ENCODE assay signal across 20 cellular contexts in the genomic region with DNA sequence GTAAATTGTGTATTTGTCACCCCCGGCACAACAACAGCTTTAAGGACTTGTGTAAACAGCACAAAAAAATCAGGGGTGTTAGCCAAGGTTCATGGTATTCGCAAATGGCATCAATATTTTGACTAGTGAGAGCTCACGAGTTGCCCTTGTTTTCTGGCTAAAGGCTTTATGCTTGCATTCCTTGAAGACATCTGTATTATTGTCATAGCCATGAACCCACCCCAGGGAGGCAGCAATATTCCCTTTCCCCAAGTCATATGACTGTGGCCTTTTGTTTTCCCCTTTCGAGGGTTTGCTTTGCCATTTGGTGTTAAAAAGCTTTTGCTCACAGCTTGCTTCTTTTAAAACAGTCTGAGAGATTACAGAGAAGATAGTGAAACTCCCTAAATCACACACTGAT.
DNase-seq lines count a peak whose midpoint lies in the region; ATAC-seq and TF ChIP-seq lines count a peak whose summit lies in the region.
"Had no signal": no experiment of that assay in that cellular context is flagged by ENCODE, and none has a peak within 500 bp of the region (broad histone marks: within the 10 kb centered on the region; RNA-seq: fewer than 3 reads in every experiment).

No MANE protein-coding gene starts in this region.

- no peaks in the 10 kb centered on the region for H3K79me1 ChIP-seq in IMR-90 (ENCODE audit: low read depth in 1 of 2, low read length in 2 of 2)

- H3K27me3 ChIP-seq in IMR-90 (ENCODE audit: control insufficient read depth, insufficient read depth, low read length) (no peaks in the 10 kb centered on the region), esophagus muscularis mucosa (peaks cover 0 to 12% (median 0%) of the 10 kb centered on the region in 4 donors), neural progenitor cell (no peaks in the 10 kb centered on the region)

- peaks cover 3% of the 10 kb centered on the region for H3K27me3 Mint-ChIP-seq in neural progenitor cell (ENCODE audit: insufficient read depth, low read depth)
- H3K27me3 Mint-ChIP-seq in activated T-cell treated with anti-CD3 and anti-CD28 coated beads, Interleukin-2, amount 50 U/mL, for 4 hours (ENCODE audit: low read depth) = peaks cover 4% of the 10 kb centered on the region

- H3K56ac ChIP-seq in IMR-90 (ENCODE audit: extremely low read depth, insufficient read depth, low read length) = no peak overlapping the region

- H3K4me1 ChIP-seq in IMR-90 (ENCODE audit: control insufficient read depth, insufficient read depth, low read length) (no peaks in the 10 kb centered on the region; the same call in 1 of the 2 replicates), esophagus muscularis mucosa (peaks cover 0 to 5% (median 0%) of the 10 kb centered on the region in 4 donors), neural progenitor cell (peaks cover 13% of the 10 kb centered on the region)
- H3K4me1 ChIP-seq: lower lobe of right lung had no signal

- H3K9ac ChIP-seq in IMR-90 (ENCODE audit: low read depth, low read length) (no peak overlapping the region), neural progenitor cell (no peak overlapping the region)

- no peaks in the 10 kb centered on the region for H4K20me1 ChIP-seq in IMR-90 (ENCODE audit: insufficient read depth, low read length)
- H4K20me1 ChIP-seq in neural progenitor cell (ENCODE audit: low read depth) = no peaks in the 10 kb centered on the region

- H3K36me3 ChIP-seq in IMR-90 (ENCODE audit: control insufficient read depth, insufficient read depth, low read length) (no peaks in the 10 kb centered on the region), esophagus muscularis mucosa (no peaks in the 10 kb centered on the region), neural progenitor cell (no peaks in the 10 kb centered on the region)
- H3K36me3 ChIP-seq: lower lobe of right lung had no signal

- H2BK5ac ChIP-seq in IMR-90 (ENCODE audit: low read depth, low read length, poor library complexity, severe bottlenecking) = no peak overlapping the region

- H3K4ac ChIP-seq in IMR-90 (ENCODE audit: low read depth, low read length) = no peak overlapping the region

- no peak overlapping the region for H3K18ac ChIP-seq in IMR-90 (ENCODE audit: low read depth, low read length)

- H3K9me3 ChIP-seq in IMR-90 (ENCODE audit: control insufficient read depth, insufficient read depth, low read length) = peaks cover 3% of the 10 kb centered on the region; the same call in 1 of the 2 replicates
- no peaks in the 10 kb centered on the region for H3K9me3 ChIP-seq in esophagus muscularis mucosa
- no peaks in the 10 kb centered on the region for H3K9me3 ChIP-seq in neural progenitor cell (ENCODE audit: low read depth)
- H3K9me3 ChIP-seq: lower lobe of right lung had no signal

- H3K27ac ChIP-seq in IMR-90 (ENCODE audit: insufficient read depth, low read length) (no peak overlapping the region), esophagus muscularis mucosa (replicated peaks in 1 of 4) (no peak overlapping the region), neural progenitor cell (no peak overlapping the region)
- H3K27ac ChIP-seq: lower lobe of right lung, RWPE1 had no signal

- no peak for TF ChIP-seq POLR2A in IMR-90 (IDR thresholded peaks at IDR 0.05; ENCODE audit: low read depth, low read length)
- no peak for TF ChIP-seq POLR2A in esophagus muscularis mucosa (IDR thresholded peaks at IDR 0.05; ENCODE audit: low read depth)

- H3K4me3 ChIP-seq in AG10803 (ENCODE audit: low read length) (no peak overlapping the region), IMR-90 (ENCODE audit: insufficient read depth, low read depth, low read length) (no peak overlapping the region), esophagus muscularis mucosa (no peak overlapping the region), neural progenitor cell (no peak overlapping the region)
- H3K4me3 ChIP-seq: lower lobe of right lung had no signal

- BruUV-seq in IMR-90 (replicated peaks; lab: Mats Ljungman, UMichigan) = no TSS peak

- H2AFZ ChIP-seq in IMR-90 (replicated peaks; ENCODE audit: low read length, poor library complexity) (no peak overlapping the region), neural progenitor cell (replicated peaks) (peak overlapping the region; percentile 73)

- dilution Hi-C loops in IMR-90 (cut with HindIII; ENCODE audit: low sequenced_read_pairs, unreplicated experiment) = no loop called here

- in situ Hi-C loops in IMR-90 (cut with MboI; ENCODE audit: low sequenced_read_pairs) = no loop called here

- intact Hi-C loops in IMR-90 (cut with micrococcal nuclease) (no loop called here), esophagus muscularis mucosa (cut with DNase I) (no loop called here)

- no peak overlapping the region for H4K8ac ChIP-seq in IMR-90 (ENCODE audit: low read depth in 2 of 2, low read length in 2 of 2)

- POLR2A ChIA-PET in IMR-90 (lab: Charles Lee; ENCODE audit: unreplicated experiment) = no interaction called here

- H4K91ac ChIP-seq in IMR-90 (ENCODE audit: insufficient read depth, low read depth, low read length) = no peak overlapping the region

- H3K23ac ChIP-seq in IMR-90 (ENCODE audit: low read depth, low read length) = 0 out of 2 replicates have a peak overlapping the region, but pooled peaks have one; percentile 5

- H3F3A ChIP-seq in neural progenitor cell (ENCODE audit: low read depth) = peaks cover 6% of the 10 kb centered on the region

- peak overlapping the region; percentile 3 for H3K4me3 Mint-ChIP-seq in neural progenitor cell
- H3K4me3 Mint-ChIP-seq in activated T-cell treated with anti-CD3 and anti-CD28 coated beads, Interleukin-2, amount 50 U/mL, for 4 hours = no peak overlapping the region

- DNase-seq in AG10803 (ENCODE audit: low read depth) (peak; percentile 62), IMR-90 (no peak), esophagus muscularis mucosa (ENCODE audit: extremely low spot score) (peak; percentile 70), neural progenitor cell (ENCODE audit: low spot score) (no peak), RKO (ENCODE audit: low spot score) (no peak), T-helper 2 cell (no peak), DMS53 (lab: John Stamatoyannopoulos, UW) (no peak)
- no peak for DNase-seq in activated T-cell treated with anti-CD3 and anti-CD28 coated beads, Interleukin-2, amount 50 U/mL, for 4 hours
- DNase-seq: activated CD4-positive, alpha-beta T cell treated with anti-CD3 and anti-CD28 coated beads, Interleukin-2, amount 50 U/mL, for 1 hour; activated naive CD4-positive, alpha-beta T cell; anterior cingulate cortex; hippocampal formation; KBM-7; lower lobe of right lung; NCI-H2029; NCI-H446 treated with DMSO at 0.1 percent for 48 hours; small intestine; SW 1271 had no signal

- 88% methylated on average over 2 of the region's 4 CpGs; no CpG with 5 or more reads in 1 of the 2 experiments for WGBS in IMR-90 (ENCODE audit: extremely low coverage in 2 of 2, insufficient read length in 1 of 2), 2 experiments
- 74% methylated on average over 4 of the region's 4 CpGs for WGBS in esophagus muscularis mucosa

- H3K9me3 Mint-ChIP-seq in neural progenitor cell = no peaks in the 10 kb centered on the region
- no peaks in the 10 kb centered on the region for H3K9me3 Mint-ChIP-seq in activated T-cell treated with anti-CD3 and anti-CD28 coated beads, Interleukin-2, amount 50 U/mL, for 4 hours

- no peak overlapping the region for H2BK20ac ChIP-seq in IMR-90 (ENCODE audit: low read depth, low read length)

- H3K4me2 ChIP-seq in IMR-90 (ENCODE audit: low read depth, low read length) (no peak overlapping the region), neural progenitor cell (peak overlapping the region; percentile 6)

- peak overlapping the region; percentile 90 for H3K27ac Mint-ChIP-seq in neural progenitor cell
- H3K27ac Mint-ChIP-seq: progenitor cell of endocrine pancreas had no signal

- no peaks in the 10 kb centered on the region for H3K79me2 ChIP-seq in neural progenitor cell (ENCODE audit: low read depth)

- H3K14ac ChIP-seq in IMR-90 (replicated peaks; ENCODE audit: low read depth, low read length) = no peak overlapping the region

- no peak overlapping the region for H2AK9ac ChIP-seq in IMR-90 (replicated peaks; ENCODE audit: low read depth, low read length, poor library complexity)

- no peak for ATAC-seq in IMR-90 (ENCODE audit: low read depth)
- ATAC-seq in activated T-cell treated with anti-CD3 and anti-CD28 coated beads, Interleukin-2, amount 50 U/mL, for 4 hours = no peak
- ATAC-seq: lower lobe of right lung had no signal

- H4K5ac ChIP-seq in IMR-90 (ENCODE audit: low read depth, low read length) = no peak overlapping the region

- CTCF ChIA-PET in IMR-90 (lab: Yijun Ruan, JAX) = no interaction called here

- no peak overlapping the region for H2BK120ac ChIP-seq in IMR-90 (ENCODE audit: low read depth, low read length)

- no peaks in the 10 kb centered on the region for H3K9me1 ChIP-seq in IMR-90 (ENCODE audit: insufficient read depth, low read length)

- no peak overlapping the region for H2BK15ac ChIP-seq in IMR-90 (ENCODE audit: low read depth, low read length)

- no peak for TF ChIP-seq EP300 in esophagus muscularis mucosa (IDR thresholded peaks at IDR 0.05)

- no peak overlapping the region for H2AK5ac ChIP-seq in IMR-90 (ENCODE audit: low read depth, low read length)

- H3K36me3 Mint-ChIP-seq in neural progenitor cell = no peaks in the 10 kb centered on the region
- H3K36me3 Mint-ChIP-seq in activated T-cell treated with anti-CD3 and anti-CD28 coated beads, Interleukin-2, amount 50 U/mL, for 4 hours (ENCODE audit: insufficient read depth) = no peaks in the 10 kb centered on the region

- peaks cover 23% of the 10 kb centered on the region for H3K4me1 Mint-ChIP-seq in neural progenitor cell
- H3K4me1 Mint-ChIP-seq in activated T-cell treated with anti-CD3 and anti-CD28 coated beads, Interleukin-2, amount 50 U/mL, for 4 hours (ENCODE audit: low read depth) = no peaks in the 10 kb centered on the region

- TF ChIP-seq RAD21 in IMR-90 (IDR thresholded peaks at IDR 0.05; ENCODE audit: low read length) = no peak

- TF ChIP-seq CTCF in AG10803 (conservative IDR thresholded peaks at IDR 0.05; ENCODE audit: low read length) = no peak
- no peak for TF ChIP-seq CTCF in IMR-90 (conservative IDR thresholded peaks at IDR 0.05; ENCODE audit: low read depth, low read length)
- no peak for TF ChIP-seq CTCF in esophagus muscularis mucosa (IDR thresholded peaks at IDR 0.05)
- TF ChIP-seq CTCF in neural progenitor cell (IDR thresholded peaks at IDR 0.05) = no peak

TF ChIP-seq in IMR-90, 13 proteins besides CTCF, POLR2A, EP300 and RAD21:
- TF ChIP-seq CHD1 (IDR thresholded peaks at IDR 0.05; ENCODE audit: low read depth, low read length) (no peak), NFE2L2 (IDR thresholded peaks at IDR 0.05; ENCODE audit: low read depth, low read length) (no peak), BHLHE40 (IDR thresholded peaks at IDR 0.05; ENCODE audit: low read depth, low read length) (no peak), FOS (IDR thresholded peaks at IDR 0.05; ENCODE audit: low read depth, low read length) (no peak)

Comparison
In these comparisons a context has a peak if more than half of its experiments do, and no peak if none do; other contexts are left out.
1. DNase-seq: peak in AG10803 (single experiment) and esophagus muscularis mucosa (single experiment); none in IMR-90 (single experiment), neural progenitor cell (single experiment), RKO (single experiment), activated T-cell treated with anti-CD3 and anti-CD28 coated beads, Interleukin-2, amount 50 U/mL, for 4 hours (single experiment), T-helper 2 cell (0 of 5) and DMS53 (single experiment).